Comparison of ENCODE assay signal across 31 cellular contexts in genomic region chr20:63169731-63170130, GRCh38.
"Had no signal": no experiment of that assay in that cellular context is flagged by ENCODE, and none has a peak within 500 bp of the region (broad histone marks: within the 10 kb centered on the region; RNA-seq: fewer than 3 reads in every experiment).

No MANE protein-coding gene starts in this region.

- H3K4me3 ChIP-seq: colonic mucosa, esophagus muscularis mucosa, gastroesophageal sphincter, heart left ventricle, lower lobe of right lung, mucosa of descending colon, smooth muscle cell, stomach, thyroid gland, vagina had no signal

- DNase-seq: colonic mucosa; effector CD8-positive, alpha-beta T cell; endodermal cell; foreskin keratinocyte; hippocampal formation; kidney glomerular epithelial cell; left colon; left ventricle myocardium superior; lower lobe of right lung; mucosa of descending colon; naive B cell; stimulated activated CD4-positive, alpha-beta T cell treated with anti-CD3 and anti-CD28 coated beads, Interleukin-12 subunit alpha, Interleukin-12 subunit beta, amount 100 ng/mL, for 4 hours; stimulated activated CD4-positive, alpha-beta T cell treated with anti-CD3 and anti-CD28 coated beads, Interleukin-1b, Interleukin-23, amount 100 ng/mL, for 48 hours; stimulated activated CD4-positive, alpha-beta T cell treated with anti-CD3 and anti-CD28 coated beads, Interleukin-4, amount 100 ng/mL, for 1 hour; stimulated activated naive CD4-positive, alpha-beta T cell treated with Interleukin-2 at 50 U/mL for 16 hours; stomach; thyroid gland; trophoblast cell had no signal

- H3K27ac ChIP-seq: colonic mucosa, epithelial cell of prostate, esophagus muscularis mucosa, foreskin keratinocyte, gastroesophageal sphincter, heart left ventricle, lower lobe of right lung, neutrophil, parathyroid adenoma, stomach, thyroid gland, vagina had no signal

- ATAC-seq: foreskin keratinocyte; gastroesophageal sphincter; heart left ventricle; left colon; left ventricle myocardium superior; lower lobe of right lung; mucosa of descending colon; sciatic nerve; stimulated activated effector memory CD8-positive, alpha-beta T cell treated with anti-CD3 and anti-CD28 coated beads, Interleukin-12 subunit alpha, Interleukin-12 subunit beta, amount 100 ng/mL, for 72 hours had no signal

- H3K36me3 ChIP-seq: colonic mucosa, esophagus muscularis mucosa, gastroesophageal sphincter, heart left ventricle, lower lobe of right lung, neutrophil, stomach, thyroid gland, vagina had no signal

- H3K4me3 Mint-ChIP-seq: dendritic cell treated with granulocyte-macrophage colony-stimulating factor and Interleukin-4, amounts not matched to agents 40 ng/mL and 50 ng/mL, for 4 days; endodermal cell; naive B cell; nephron; stimulated activated effector memory CD8-positive, alpha-beta T cell treated with anti-CD3 and anti-CD28 coated beads, Interleukin-12 subunit alpha, Interleukin-12 subunit beta, amount 100 ng/mL, for 72 hours had no signal

- H3K4me1 Mint-ChIP-seq: endodermal cell, nephron had no signal

- H3K36me3 Mint-ChIP-seq: stimulated activated effector memory CD8-positive, alpha-beta T cell treated with anti-CD3 and anti-CD28 coated beads, Interleukin-12 subunit alpha, Interleukin-12 subunit beta, amount 100 ng/mL, for 72 hours had no signal

- H3K27ac Mint-ChIP-seq: dendritic cell treated with granulocyte-macrophage colony-stimulating factor and Interleukin-4, amounts not matched to agents 40 ng/mL and 50 ng/mL, for 4 days; endodermal cell; naive B cell; nephron; progenitor cell of endocrine pancreas; stimulated activated effector memory CD8-positive, alpha-beta T cell treated with anti-CD3 and anti-CD28 coated beads, Interleukin-12 subunit alpha, Interleukin-12 subunit beta, amount 100 ng/mL, for 72 hours had no signal

- H3K9me3 Mint-ChIP-seq: dendritic cell treated with granulocyte-macrophage colony-stimulating factor and Interleukin-4, amounts not matched to agents 40 ng/mL and 50 ng/mL, for 4 days; endodermal cell; nephron; stimulated activated effector memory CD8-positive, alpha-beta T cell treated with anti-CD3 and anti-CD28 coated beads, Interleukin-12 subunit alpha, Interleukin-12 subunit beta, amount 100 ng/mL, for 72 hours had no signal

- H3K9me3 ChIP-seq: colonic mucosa, esophagus muscularis mucosa, gastroesophageal sphincter, heart left ventricle, lower lobe of right lung, mucosa of descending colon, neutrophil, stomach, thyroid gland, vagina had no signal

- H3K4me1 ChIP-seq: colonic mucosa, foreskin keratinocyte, lower lobe of right lung, parathyroid adenoma, thyroid gland, vagina had no signal
